ENCODE assay signal across 33 cellular contexts in the genomic region with DNA sequence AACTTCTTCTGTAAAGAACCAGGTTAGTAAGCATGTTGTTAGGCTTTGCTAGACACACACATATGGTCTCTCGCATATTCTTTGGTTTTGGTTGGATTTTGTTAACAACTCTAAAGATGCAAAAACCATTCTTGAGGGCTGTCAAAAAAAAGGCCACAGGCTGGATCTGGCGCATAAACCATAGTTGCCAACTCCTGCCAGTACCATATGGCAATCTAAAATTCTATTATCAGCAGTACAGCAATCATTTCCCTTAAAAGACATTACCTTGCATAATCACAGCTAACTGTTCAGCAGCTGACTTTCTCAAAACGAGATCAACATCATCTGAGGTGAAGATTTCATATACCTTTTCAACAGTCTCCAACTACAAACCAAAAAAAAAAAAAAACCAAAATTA.
"Had no signal": no experiment of that assay in that cellular context is flagged by ENCODE, and none has a peak within 500 bp of the region (broad histone marks: within the 10 kb centered on the region; RNA-seq: fewer than 3 reads in every experiment).

No MANE protein-coding gene starts in this region.

- H3K27ac Mint-ChIP-seq: activated B cell treated with CpG ODN at 0.5 μM for 24 hours; activated CD4-positive, alpha-beta memory T cell treated with anti-CD3 and anti-CD28 coated beads for 36 hours; activated CD4-positive, alpha-beta T cell treated with anti-CD3 and anti-CD28 coated beads, Interleukin-2, amount 10 ng/mL, durations not matched to agents 24 days and 14 days; activated CD8-positive, alpha-beta T cell treated with anti-CD3 and anti-CD28 coated beads for 36 hours; activated naive CD4-positive, alpha-beta T cell treated with anti-CD3 and anti-CD28 coated beads for 36 hours; activated naive CD4-positive, alpha-beta T cell treated with anti-CD3 and anti-CD28 coated beads, Interleukin-2, amount 50 U/mL, for 24 hours; activated naive CD8-positive, alpha-beta T cell; activated naive CD8-positive, alpha-beta T cell treated with anti-CD3 and anti-CD28 coated beads, Interleukin-2, amount 10 ng/mL, durations not matched to agents 7 days and 5 days; activated naive CD8-positive, alpha-beta T cell treated with anti-CD3 and anti-CD28 coated beads, Interleukin-2, amount 50 U/mL, for 24 hours; activated T-helper 1 cell treated with anti-CD3 and anti-CD28 coated beads, Interleukin-12 subunit alpha, Interleukin-12 subunit beta, Interleukin-2, Interleukin-4 antibody, amounts not matched to agents 30 ng/mL and 10 ng/mL and 1 ng/mL, durations not matched to agents 14 hours and 24 hours and 36 hours; activated T-helper 17 cell treated with anti-CD3 and anti-CD28 coated beads, Interleukin-2, amount 50 U/mL, for 72 hours; T-helper 1 cell treated with Interleukin-12 subunit alpha and Interleukin-12 subunit beta and Interleukin-4 antibody, amounts not matched to agents 30 μg/mL and 1 μg/mL, for 36 hours; T-helper 2 cell treated with Interferon-gamma antibody and Interleukin-4, amounts not matched to agents 5 μg/mL and 100 μg/mL, for 36 hours had no signal

- H3K4me1 Mint-ChIP-seq: activated B cell treated with CpG ODN at 0.5 μM for 24 hours; activated CD4-positive, alpha-beta T cell treated with anti-CD3 and anti-CD28 coated beads, Interleukin-2, amount 10 ng/mL, durations not matched to agents 24 days and 14 days; activated naive CD4-positive, alpha-beta T cell treated with anti-CD3 and anti-CD28 coated beads, Interleukin-2, amount 50 U/mL, for 24 hours; activated naive CD8-positive, alpha-beta T cell treated with anti-CD3 and anti-CD28 coated beads, Interleukin-2, amount 10 ng/mL, durations not matched to agents 7 days and 5 days; activated naive CD8-positive, alpha-beta T cell treated with anti-CD3 and anti-CD28 coated beads, Interleukin-2, amount 50 U/mL, for 24 hours; brain; central memory CD8-positive, alpha-beta T cell had no signal

- ATAC-seq: activated CD8-positive, alpha-beta T cell treated with anti-CD3 and anti-CD28 coated beads for 36 hours; activated naive CD8-positive, alpha-beta T cell treated with anti-CD3 and anti-CD28 coated beads, Interleukin-2, amount 50 U/mL, for 24 hours; activated T-cell treated with anti-CD3 and anti-CD28 coated beads, Interleukin-2, amount 50 U/mL, for 4 hours; activated T-cell treated with anti-CD3 and anti-CD28 coated beads, Interleukin-2, amount 50 U/mL, for 72 hours; activated T-helper 17 cell treated with anti-CD3 and anti-CD28 coated beads, Interleukin-2, amount 50 U/mL, for 72 hours had no signal

- DNase-seq: activated B cell treated with CpG ODN at 0.5 μM for 24 hours; activated CD4-positive, alpha-beta memory T cell treated with anti-CD3 and anti-CD28 coated beads for 36 hours; activated CD4-positive, alpha-beta T cell treated with anti-CD3 and anti-CD28 coated beads for 4 hours; activated CD4-positive, alpha-beta T cell treated with anti-CD3 and anti-CD28 coated beads, Interleukin-2, amount 10 ng/mL, durations not matched to agents 24 days and 14 days; activated CD4-positive, alpha-beta T cell treated with anti-CD3 and anti-CD28 coated beads, Interleukin-2, amount 50 U/mL, for 1 hour; activated CD4-positive, alpha-beta T cell treated with anti-CD3 and anti-CD28 coated beads, Interleukin-2, amount 50 U/mL, for 4 hours; activated CD4-positive, CD25-positive, alpha-beta regulatory T cell treated with anti-CD3 and anti-CD28 coated beads, Interleukin-2, amount 50 U/mL, for 72 hours; activated CD8-positive, alpha-beta memory T cell treated with anti-CD3 and anti-CD28 coated beads, Interleukin-2, amount 50 U/mL, for 4 hours; activated CD8-positive, alpha-beta T cell treated with anti-CD3 and anti-CD28 coated beads for 36 hours; activated effector memory CD4-positive, alpha-beta T cell treated with anti-CD3 and anti-CD28 coated beads, Interleukin-2, amount 50 U/mL, for 16 hours; activated gamma-delta T cell treated with Interleukin-2 at 50 U/mL for 16 hours; activated naive CD4-positive, alpha-beta T cell; activated naive CD4-positive, alpha-beta T cell treated with anti-CD3 and anti-CD28 coated beads for 36 hours; activated naive CD8-positive, alpha-beta T cell treated with anti-CD3 and anti-CD28 coated beads, Interleukin-2, amount 10 ng/mL, durations not matched to agents 7 days and 5 days; activated naive CD8-positive, alpha-beta T cell treated with anti-CD3 and anti-CD28 coated beads, Interleukin-2, amount 50 U/mL, for 24 hours; activated T-cell treated with anti-CD3 and anti-CD28 coated beads for 4 hours; activated T-cell treated with anti-CD3 and anti-CD28 coated beads, Interleukin-2, amount 50 U/mL, for 1 hour; activated T-cell treated with anti-CD3 and anti-CD28 coated beads, Interleukin-2, amount 50 U/mL, for 4 hours; activated T-cell treated with anti-CD3 and anti-CD28 coated beads, Interleukin-2, amount 50 U/mL, for 72 hours; amygdala; T-helper 2 cell; T-helper 9 cell had no signal

- FAIRE-seq: bronchial epithelial cell, colon, TTC549 had no signal

- H3K27me3 Mint-ChIP-seq: activated B cell treated with CpG ODN at 0.5 μM for 24 hours; activated CD4-positive, alpha-beta memory T cell treated with anti-CD3 and anti-CD28 coated beads for 36 hours; activated CD4-positive, alpha-beta T cell treated with anti-CD3 and anti-CD28 coated beads, Interleukin-2, amount 10 ng/mL, durations not matched to agents 24 days and 14 days; activated CD8-positive, alpha-beta T cell treated with anti-CD3 and anti-CD28 coated beads for 36 hours; activated naive CD4-positive, alpha-beta T cell treated with anti-CD3 and anti-CD28 coated beads, Interleukin-2, amount 50 U/mL, for 24 hours; activated naive CD8-positive, alpha-beta T cell; activated naive CD8-positive, alpha-beta T cell treated with anti-CD3 and anti-CD28 coated beads, Interleukin-2, amount 10 ng/mL, durations not matched to agents 7 days and 5 days; activated naive CD8-positive, alpha-beta T cell treated with anti-CD3 and anti-CD28 coated beads, Interleukin-2, amount 50 U/mL, for 24 hours; activated T-helper 17 cell treated with anti-CD3 and anti-CD28 coated beads, Interleukin-2, amount 50 U/mL, for 72 hours; brain; central memory CD8-positive, alpha-beta T cell had no signal

- H3K9me3 Mint-ChIP-seq: activated CD4-positive, alpha-beta memory T cell treated with anti-CD3 and anti-CD28 coated beads for 36 hours; activated CD8-positive, alpha-beta T cell treated with anti-CD3 and anti-CD28 coated beads for 36 hours; activated naive CD4-positive, alpha-beta T cell treated with anti-CD3 and anti-CD28 coated beads, Interleukin-2, amount 50 U/mL, for 24 hours; activated naive CD8-positive, alpha-beta T cell treated with anti-CD3 and anti-CD28 coated beads, Interleukin-2, amount 50 U/mL, for 24 hours; activated T-helper 1 cell treated with anti-CD3 and anti-CD28 coated beads, Interleukin-12 subunit alpha, Interleukin-12 subunit beta, Interleukin-2, Interleukin-4 antibody, amounts not matched to agents 30 ng/mL and 10 ng/mL and 1 ng/mL, durations not matched to agents 14 hours and 24 hours and 36 hours; activated T-helper 17 cell treated with anti-CD3 and anti-CD28 coated beads, Interleukin-2, amount 50 U/mL, for 72 hours; central memory CD8-positive, alpha-beta T cell; T-helper 1 cell treated with Interleukin-12 subunit alpha and Interleukin-12 subunit beta and Interleukin-4 antibody, amounts not matched to agents 30 μg/mL and 1 μg/mL, for 36 hours had no signal

- H3K4me3 Mint-ChIP-seq: activated B cell treated with CpG ODN at 0.5 μM for 24 hours; activated CD4-positive, alpha-beta memory T cell treated with anti-CD3 and anti-CD28 coated beads for 36 hours; activated CD4-positive, alpha-beta T cell treated with anti-CD3 and anti-CD28 coated beads, Interleukin-2, amount 10 ng/mL, durations not matched to agents 24 days and 14 days; activated CD8-positive, alpha-beta T cell treated with anti-CD3 and anti-CD28 coated beads for 36 hours; activated naive CD4-positive, alpha-beta T cell treated with anti-CD3 and anti-CD28 coated beads for 36 hours; activated naive CD4-positive, alpha-beta T cell treated with anti-CD3 and anti-CD28 coated beads, Interleukin-2, amount 50 U/mL, for 24 hours; activated naive CD8-positive, alpha-beta T cell; activated naive CD8-positive, alpha-beta T cell treated with anti-CD3 and anti-CD28 coated beads, Interleukin-2, amount 10 ng/mL, durations not matched to agents 7 days and 5 days; activated naive CD8-positive, alpha-beta T cell treated with anti-CD3 and anti-CD28 coated beads, Interleukin-2, amount 50 U/mL, for 24 hours; activated T-cell treated with anti-CD3 and anti-CD28 coated beads, Interleukin-2, amount 50 U/mL, for 4 hours; activated T-cell treated with anti-CD3 and anti-CD28 coated beads, Interleukin-2, amount 50 U/mL, for 72 hours; activated T-helper 1 cell treated with anti-CD3 and anti-CD28 coated beads, Interleukin-12 subunit alpha, Interleukin-12 subunit beta, Interleukin-2, Interleukin-4 antibody, amounts not matched to agents 30 ng/mL and 10 ng/mL and 1 ng/mL, durations not matched to agents 14 hours and 24 hours and 36 hours; activated T-helper 17 cell treated with anti-CD3 and anti-CD28 coated beads, Interleukin-2, amount 50 U/mL, for 72 hours; brain; central memory CD8-positive, alpha-beta T cell; T-helper 1 cell treated with Interleukin-12 subunit alpha and Interleukin-12 subunit beta and Interleukin-4 antibody, amounts not matched to agents 30 μg/mL and 1 μg/mL, for 36 hours; T-helper 2 cell treated with Interferon-gamma antibody and Interleukin-4, amounts not matched to agents 5 μg/mL and 100 μg/mL, for 36 hours had no signal
